ENCODE assay signal across 8 cellular contexts in genomic region chr4:81214518-81215218, GRCh38. TPM values are rescaled to one million over a fixed set of nuclear protein-coding genes. Genes with fewer than 3 reads are reported as not detected.
A peak's percentile ranks its signal among the peaks of the same experiment; 100 is the strongest.
DNase-seq lines count a peak whose midpoint lies in the region; ATAC-seq and TF ChIP-seq lines count a peak whose summit lies in the region.

No MANE protein-coding gene starts in this region.

- no peaks in the 10 kb centered on the region for H3K36me3 Mint-ChIP-seq in activated T-cell treated with anti-CD3 and anti-CD28 coated beads, Interleukin-2, amount 50 U/mL, for 24 hours (ENCODE audit: low read depth)

- no peaks in the 10 kb centered on the region for H3K36me3 ChIP-seq in ascending aorta

- H3K4me3 Mint-ChIP-seq in activated T-cell treated with anti-CD3 and anti-CD28 coated beads, Interleukin-2, amount 50 U/mL, for 24 hours: peak overlapping the region; percentile 58
- H3K4me3 Mint-ChIP-seq in stimulated activated naive CD8-positive, alpha-beta T cell treated with anti-CD3 and anti-CD28 coated beads, Interleukin-15, amount 100 ng/mL, for 72 hours: peak overlapping the region; percentile 81 to 84

- peak; percentile 30 for DNase-seq in activated T-cell treated with anti-CD3 and anti-CD28 coated beads, Interleukin-2, amount 50 U/mL, for 24 hours
- no peak for DNase-seq in activated T-cell treated with anti-CD3 and anti-CD28 coated beads, Interleukin-2, amount 50 U/mL, for 1 hour
- DNase-seq in ascending aorta (ENCODE audit: low spot score in 2 of 2): no peak
- peak; percentile 50 for DNase-seq in iris pigment epithelial cell (ENCODE audit: low read depth)
- DNase-seq in stimulated activated naive CD8-positive, alpha-beta T cell treated with anti-CD3 and anti-CD28 coated beads, Interleukin-15, amount 100 ng/mL, for 72 hours: peak; percentile 10 to 12
- DNase-seq in erythroblast (lab: John Stamatoyannopoulos, UW): no peak
- DNase-seq in GM10248 (ENCODE audit: extremely low spot score): no peak

- CTCF ChIA-PET in GM10248 (lab: Yijun Ruan, JAX): interaction anchor here (1.3 kb wide), 1 partner anchor 44 kb away, joined by 3 read pairs; no protein-coding TSS in a partner anchor

- intact Hi-C loops in ascending aorta (cut with DNase I): no loop called here

- H3K27ac Mint-ChIP-seq in activated T-cell treated with anti-CD3 and anti-CD28 coated beads, Interleukin-2, amount 50 U/mL, for 24 hours: no peak overlapping the region
- H3K27ac Mint-ChIP-seq in stimulated activated naive CD8-positive, alpha-beta T cell treated with anti-CD3 and anti-CD28 coated beads, Interleukin-15, amount 100 ng/mL, for 72 hours: no peak overlapping the region

- peak; percentile 73 for ATAC-seq in stimulated activated naive CD8-positive, alpha-beta T cell treated with anti-CD3 and anti-CD28 coated beads, Interleukin-15, amount 100 ng/mL, for 72 hours
- ATAC-seq in HG03457 (IDR thresholded peaks at IDR 0.05; ENCODE audit: unreplicated experiment): no peak

- peaks cover 0 to 4% of the 10 kb centered on the region in 2 donors for H3K4me1 ChIP-seq in ascending aorta

- no peak for TF ChIP-seq POLR2A in erythroblast (IDR thresholded peaks at IDR 0.05; ENCODE audit: low read length)

- H3K9me3 ChIP-seq in ascending aorta: no peaks in the 10 kb centered on the region

- TF ChIP-seq CTCF in ascending aorta (IDR thresholded peaks at IDR 0.05) (no peak), GM10248 (IDR thresholded peaks at IDR 0.05; ENCODE audit: control extremely low read depth, extremely low read depth, low read depth, missing control alignments) (no peak)

- H3K27me3 Mint-ChIP-seq in activated T-cell treated with anti-CD3 and anti-CD28 coated beads, Interleukin-2, amount 50 U/mL, for 24 hours: peaks cover 60% of the 10 kb centered on the region
- H3K27me3 Mint-ChIP-seq in stimulated activated naive CD8-positive, alpha-beta T cell treated with anti-CD3 and anti-CD28 coated beads, Interleukin-15, amount 100 ng/mL, for 72 hours: peaks cover 46% of the 10 kb centered on the region

- H3K4me3 ChIP-seq in ascending aorta: peak overlapping the region; percentile 58 to 67

- POLR2A ChIA-PET in GM10248 (lab: Yijun Ruan, JAX): no interaction called here

- no peaks in the 10 kb centered on the region for H3K9me3 Mint-ChIP-seq in activated T-cell treated with anti-CD3 and anti-CD28 coated beads, Interleukin-2, amount 50 U/mL, for 24 hours
- H3K9me3 Mint-ChIP-seq in stimulated activated naive CD8-positive, alpha-beta T cell treated with anti-CD3 and anti-CD28 coated beads, Interleukin-15, amount 100 ng/mL, for 72 hours: no peaks in the 10 kb centered on the region

- no peaks in the 10 kb centered on the region for H3K27me3 ChIP-seq in ascending aorta

- peaks cover 13% of the 10 kb centered on the region for H3K4me1 Mint-ChIP-seq in activated T-cell treated with anti-CD3 and anti-CD28 coated beads, Interleukin-2, amount 50 U/mL, for 24 hours (ENCODE audit: low read depth)
- peaks cover 15% of the 10 kb centered on the region for H3K4me1 Mint-ChIP-seq in stimulated activated naive CD8-positive, alpha-beta T cell treated with anti-CD3 and anti-CD28 coated beads, Interleukin-15, amount 100 ng/mL, for 72 hours

- H3K27ac ChIP-seq in ascending aorta: no peak overlapping the region

RNA-seq across cellular contexts. Expression of gene PRKG2, which starts 0.4 kb away (rescaled TPM):
- not detected for total RNA-seq in ascending aorta

Comparison
In these comparisons a context has a peak if more than half of its experiments do, and no peak if none do; other contexts are left out.
1. DNase-seq: peak in activated T-cell treated with anti-CD3 and anti-CD28 coated beads, Interleukin-2, amount 50 U/mL, for 24 hours (single experiment), iris pigment epithelial cell (single experiment) and stimulated activated naive CD8-positive, alpha-beta T cell treated with anti-CD3 and anti-CD28 coated beads, Interleukin-15, amount 100 ng/mL, for 72 hours (2 of 2); none in activated T-cell treated with anti-CD3 and anti-CD28 coated beads, Interleukin-2, amount 50 U/mL, for 1 hour (single experiment), ascending aorta (0 of 2), erythroblast (0 of 2) and GM10248 (single experiment).